In the genomic region with DNA sequence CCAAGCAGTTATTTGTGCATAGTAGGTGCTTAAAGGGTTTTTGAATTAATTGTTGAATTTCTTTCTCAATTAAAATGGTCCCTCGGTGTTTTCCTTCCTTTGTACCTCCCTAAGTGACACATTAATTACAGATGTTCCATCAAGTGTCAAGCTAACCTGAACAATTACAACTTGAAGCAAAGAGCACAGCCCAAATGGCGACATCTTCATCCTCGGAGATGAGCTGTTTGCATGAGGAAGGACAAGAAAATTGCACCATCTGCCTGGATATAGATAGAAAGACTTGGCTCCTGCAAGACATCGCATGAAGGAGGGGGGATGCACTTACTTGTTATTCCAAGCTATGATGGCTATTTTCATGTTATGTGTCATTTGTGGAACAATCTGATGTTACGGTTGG, we compare ENCODE assay signal across 38 cellular contexts.
"Had no signal": no experiment of that assay in that cellular context is flagged by ENCODE, and none has a peak within 500 bp of the region (broad histone marks: within the 10 kb centered on the region; RNA-seq: fewer than 3 reads in every experiment).

No MANE protein-coding gene starts in this region.

- H3K9me3 Mint-ChIP-seq: activated naive CD4-positive, alpha-beta T cell treated with anti-CD3 and anti-CD28 coated beads for 36 hours; activated naive CD4-positive, alpha-beta T cell treated with anti-CD3 and anti-CD28 coated beads, Interleukin-2, amount 10 ng/mL, durations not matched to agents 7 days and 5 days; activated naive CD4-positive, alpha-beta T cell treated with anti-CD3 and anti-CD28 coated beads, Interleukin-2, amount 50 U/mL, for 24 hours; activated naive CD4-positive, alpha-beta T cell treated with anti-CD3 and anti-CD28 coated beads, Interleukin-2, amount 50 U/mL, for 72 hours; activated naive CD8-positive, alpha-beta T cell treated with anti-CD3 and anti-CD28 coated beads for 36 hours; activated naive CD8-positive, alpha-beta T cell treated with anti-CD3 and anti-CD28 coated beads, Interleukin-2, amount 10 ng/mL, durations not matched to agents 7 days and 5 days; activated naive CD8-positive, alpha-beta T cell treated with anti-CD3 and anti-CD28 coated beads, Interleukin-2, amount 50 U/mL, for 24 hours; activated T-cell treated with anti-CD3 and anti-CD28 coated beads, Interleukin-2, amount 50 U/mL, for 24 hours; activated T-cell treated with anti-CD3 and anti-CD28 coated beads, Interleukin-2, amount 50 U/mL, for 4 hours; activated T-helper 1 cell treated with anti-CD3 and anti-CD28 coated beads, Interleukin-12 subunit alpha, Interleukin-12 subunit beta, Interleukin-2, Interleukin-4 antibody, amounts not matched to agents 30 ng/mL and 10 ng/mL and 1 ng/mL, durations not matched to agents 14 hours and 24 hours and 36 hours; activated T-helper 17 cell treated with anti-CD3 and anti-CD28 coated beads, Interleukin-2, amount 50 U/mL, for 72 hours; activated T-helper 2 cell treated with anti-CD3 and anti-CD28 coated beads, Interferon-gamma antibody, Interleukin-2, Interleukin-4, amounts not matched to agents 10 μg/mL and 5 μg/mL and 100 μg/mL, durations not matched to agents 14 hours and 24 hours and 36 hours had no signal

- H3K4me3 ChIP-seq: adrenal gland, ascending aorta, body of pancreas, breast epithelium, cardiac muscle cell had no signal

- H3K27me3 Mint-ChIP-seq: brain had no signal

- H3K36me3 Mint-ChIP-seq: activated naive CD4-positive, alpha-beta T cell treated with anti-CD3 and anti-CD28 coated beads, Interleukin-2, amount 10 ng/mL, durations not matched to agents 7 days and 5 days; activated naive CD4-positive, alpha-beta T cell treated with anti-CD3 and anti-CD28 coated beads, Interleukin-2, amount 50 U/mL, for 24 hours; activated naive CD4-positive, alpha-beta T cell treated with anti-CD3 and anti-CD28 coated beads, Interleukin-2, amount 50 U/mL, for 72 hours; activated naive CD8-positive, alpha-beta T cell; activated naive CD8-positive, alpha-beta T cell treated with anti-CD3 and anti-CD28 coated beads for 36 hours; activated naive CD8-positive, alpha-beta T cell treated with anti-CD3 and anti-CD28 coated beads, Interleukin-2, amount 10 ng/mL, durations not matched to agents 7 days and 5 days; brain had no signal

- H3K27ac Mint-ChIP-seq: activated naive CD4-positive, alpha-beta T cell treated with anti-CD3 and anti-CD28 coated beads for 36 hours; activated naive CD4-positive, alpha-beta T cell treated with anti-CD3 and anti-CD28 coated beads, Interleukin-2, amount 10 ng/mL, durations not matched to agents 7 days and 5 days; activated naive CD4-positive, alpha-beta T cell treated with anti-CD3 and anti-CD28 coated beads, Interleukin-2, amount 50 U/mL, for 24 hours; activated naive CD4-positive, alpha-beta T cell treated with anti-CD3 and anti-CD28 coated beads, Interleukin-2, amount 50 U/mL, for 72 hours; activated naive CD8-positive, alpha-beta T cell; activated naive CD8-positive, alpha-beta T cell treated with anti-CD3 and anti-CD28 coated beads for 36 hours; activated naive CD8-positive, alpha-beta T cell treated with anti-CD3 and anti-CD28 coated beads, Interleukin-2, amount 10 ng/mL, durations not matched to agents 7 days and 5 days; activated naive CD8-positive, alpha-beta T cell treated with anti-CD3 and anti-CD28 coated beads, Interleukin-2, amount 50 U/mL, for 24 hours; activated T-cell treated with anti-CD3 and anti-CD28 coated beads, Interleukin-2, amount 50 U/mL, for 24 hours; activated T-cell treated with anti-CD3 and anti-CD28 coated beads, Interleukin-2, amount 50 U/mL, for 72 hours; activated T-helper 1 cell treated with anti-CD3 and anti-CD28 coated beads, Interleukin-12 subunit alpha, Interleukin-12 subunit beta, Interleukin-2, Interleukin-4 antibody, amounts not matched to agents 30 ng/mL and 10 ng/mL and 1 ng/mL, durations not matched to agents 14 hours and 24 hours and 36 hours; activated T-helper 17 cell treated with anti-CD3 and anti-CD28 coated beads, Interleukin-2, amount 50 U/mL, for 72 hours; activated T-helper 2 cell treated with anti-CD3 and anti-CD28 coated beads, Interferon-gamma antibody, Interleukin-2, Interleukin-4, amounts not matched to agents 10 μg/mL and 5 μg/mL and 100 μg/mL, durations not matched to agents 14 hours and 24 hours and 36 hours had no signal

- H3K36me3 ChIP-seq: adrenal gland, ascending aorta, brain microvascular endothelial cell, breast epithelium, cardiac muscle cell had no signal

- H3K27me3 ChIP-seq: adrenal gland, ascending aorta, body of pancreas, brain microvascular endothelial cell, breast epithelium, cardiac muscle cell had no signal

- H3K27ac ChIP-seq: adrenal gland, ascending aorta, body of pancreas, brain microvascular endothelial cell, breast epithelium, cardiac muscle cell had no signal

- DNase-seq: activated effector memory CD4-positive, alpha-beta T cell treated with anti-CD3 and anti-CD28 coated beads, Interleukin-2, amount 50 U/mL, for 16 hours; activated effector memory CD4-positive, alpha-beta T cell treated with Interleukin-2 at 50 U/mL for 16 hours; activated gamma-delta T cell; activated gamma-delta T cell treated with Interleukin-2 at 50 U/mL for 16 hours; activated naive CD4-positive, alpha-beta T cell; activated naive CD4-positive, alpha-beta T cell treated with anti-CD3 and anti-CD28 coated beads for 36 hours; activated naive CD4-positive, alpha-beta T cell treated with anti-CD3 and anti-CD28 coated beads, Interleukin-2, amount 10 ng/mL, durations not matched to agents 7 days and 5 days; activated naive CD4-positive, alpha-beta T cell treated with anti-CD3 and anti-CD28 coated beads, Interleukin-2, amount 50 U/mL, for 16 hours; activated naive CD4-positive, alpha-beta T cell treated with Interleukin-2 at 50 U/mL for 16 hours; activated naive CD8-positive, alpha-beta T cell treated with anti-CD3 and anti-CD28 coated beads for 36 hours; activated naive CD8-positive, alpha-beta T cell treated with anti-CD3 and anti-CD28 coated beads, Interleukin-2, amount 10 ng/mL, durations not matched to agents 7 days and 5 days; activated naive CD8-positive, alpha-beta T cell treated with anti-CD3 and anti-CD28 coated beads, Interleukin-2, amount 50 U/mL, for 24 hours; activated T-cell treated with anti-CD3 and anti-CD28 coated beads, Interleukin-2, amount 50 U/mL, for 1 hour; activated T-cell treated with anti-CD3 and anti-CD28 coated beads, Interleukin-2, amount 50 U/mL, for 24 hours; activated T-cell treated with anti-CD3 and anti-CD28 coated beads, Interleukin-2, amount 50 U/mL, for 4 hours; activated T-cell treated with anti-CD3 and anti-CD28 coated beads, Interleukin-2, amount 50 U/mL, for 48 hours; activated T-cell treated with anti-CD3 and anti-CD28 coated beads, Interleukin-2, amount 50 U/mL, for 72 hours; adrenal gland; amniotic stem cell; amygdala; anterior cingulate cortex; aorta; body of pancreas; brain microvascular endothelial cell; caudate nucleus; central memory CD4-positive, alpha-beta T cell; cerebellar nuclear complex had no signal

- H3K4me1 Mint-ChIP-seq: activated naive CD4-positive, alpha-beta T cell treated with anti-CD3 and anti-CD28 coated beads, Interleukin-2, amount 10 ng/mL, durations not matched to agents 7 days and 5 days; activated naive CD4-positive, alpha-beta T cell treated with anti-CD3 and anti-CD28 coated beads, Interleukin-2, amount 50 U/mL, for 24 hours; activated naive CD8-positive, alpha-beta T cell treated with anti-CD3 and anti-CD28 coated beads for 36 hours; activated naive CD8-positive, alpha-beta T cell treated with anti-CD3 and anti-CD28 coated beads, Interleukin-2, amount 10 ng/mL, durations not matched to agents 7 days and 5 days; activated naive CD8-positive, alpha-beta T cell treated with anti-CD3 and anti-CD28 coated beads, Interleukin-2, amount 50 U/mL, for 24 hours; activated T-helper 17 cell treated with anti-CD3 and anti-CD28 coated beads, Interleukin-2, amount 50 U/mL, for 72 hours; brain; central memory CD8-positive, alpha-beta T cell had no signal

- H3K9me3 ChIP-seq: adrenal gland, ascending aorta, body of pancreas, breast epithelium had no signal

- H3K4me3 Mint-ChIP-seq: activated naive CD4-positive, alpha-beta T cell treated with anti-CD3 and anti-CD28 coated beads for 36 hours; activated naive CD4-positive, alpha-beta T cell treated with anti-CD3 and anti-CD28 coated beads, Interleukin-2, amount 10 ng/mL, durations not matched to agents 7 days and 5 days; activated naive CD4-positive, alpha-beta T cell treated with anti-CD3 and anti-CD28 coated beads, Interleukin-2, amount 50 U/mL, for 24 hours; activated naive CD8-positive, alpha-beta T cell; activated naive CD8-positive, alpha-beta T cell treated with anti-CD3 and anti-CD28 coated beads for 36 hours; activated naive CD8-positive, alpha-beta T cell treated with anti-CD3 and anti-CD28 coated beads, Interleukin-2, amount 10 ng/mL, durations not matched to agents 7 days and 5 days; activated naive CD8-positive, alpha-beta T cell treated with anti-CD3 and anti-CD28 coated beads, Interleukin-2, amount 50 U/mL, for 24 hours; activated T-cell treated with anti-CD3 and anti-CD28 coated beads, Interleukin-2, amount 50 U/mL, for 24 hours; activated T-cell treated with anti-CD3 and anti-CD28 coated beads, Interleukin-2, amount 50 U/mL, for 4 hours; activated T-cell treated with anti-CD3 and anti-CD28 coated beads, Interleukin-2, amount 50 U/mL, for 72 hours; activated T-helper 1 cell treated with anti-CD3 and anti-CD28 coated beads, Interleukin-12 subunit alpha, Interleukin-12 subunit beta, Interleukin-2, Interleukin-4 antibody, amounts not matched to agents 30 ng/mL and 10 ng/mL and 1 ng/mL, durations not matched to agents 14 hours and 24 hours and 36 hours; activated T-helper 17 cell treated with anti-CD3 and anti-CD28 coated beads, Interleukin-2, amount 50 U/mL, for 72 hours; brain; central memory CD8-positive, alpha-beta T cell had no signal
